In the genomic region with DNA sequence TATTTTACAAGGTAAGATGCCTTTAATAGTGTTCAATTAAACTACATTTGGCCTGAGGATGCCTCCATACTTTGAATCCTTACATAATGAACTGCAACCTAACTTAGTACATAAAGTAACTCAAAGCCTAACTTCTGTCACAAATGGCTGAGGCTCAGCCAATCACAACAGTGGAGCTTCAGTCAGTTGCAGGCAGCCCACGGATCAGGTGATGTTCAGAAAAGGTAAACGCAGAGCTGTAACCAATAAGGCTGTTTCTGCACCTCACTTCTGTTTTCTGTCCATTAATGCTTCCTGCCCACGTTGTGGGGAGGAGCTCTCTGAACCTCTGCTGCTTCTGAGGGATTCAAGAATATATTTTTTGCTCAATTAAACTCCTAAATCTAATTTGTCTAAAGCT, we compare ENCODE assay signal across 11 cellular contexts.
A peak's percentile ranks its signal among the peaks of the same experiment; 100 is the strongest.
DNase-seq lines count a peak whose midpoint lies in the region; ATAC-seq and TF ChIP-seq lines count a peak whose summit lies in the region.
"Had no signal": no experiment of that assay in that cellular context is flagged by ENCODE, and none has a peak within 500 bp of the region (broad histone marks: within the 10 kb centered on the region; RNA-seq: fewer than 3 reads in every experiment).

No MANE protein-coding gene starts in this region.

- ATAC-seq in GM18868 (IDR thresholded peaks at IDR 0.05; ENCODE audit: unreplicated experiment) (peak; percentile 95), GM21381 (IDR thresholded peaks at IDR 0.05; ENCODE audit: unreplicated experiment) (peak; percentile 95), HG03196 (IDR thresholded peaks at IDR 0.05; ENCODE audit: unreplicated experiment) (peak; percentile 69), SK-N-SH treated with all-trans-retinoic acid at 6 μM for 48 hours (no peak)
- peak; percentile 77 for ATAC-seq in activated naive CD8-positive, alpha-beta T cell treated with anti-CD3 and anti-CD28 coated beads, Interleukin-2, amount 10 ng/mL, durations not matched to agents 7 days and 5 days (ENCODE audit: low read depth)
- ATAC-seq: left colon had no signal

- H3K9me3 Mint-ChIP-seq in activated naive CD8-positive, alpha-beta T cell treated with anti-CD3 and anti-CD28 coated beads, Interleukin-2, amount 10 ng/mL, durations not matched to agents 7 days and 5 days: peaks cover 4% of the 10 kb centered on the region
- H3K9me3 Mint-ChIP-seq in type B pancreatic cell: no peaks in the 10 kb centered on the region

- peaks cover 12% of the 10 kb centered on the region for H3K27me3 Mint-ChIP-seq in activated naive CD8-positive, alpha-beta T cell treated with anti-CD3 and anti-CD28 coated beads, Interleukin-2, amount 10 ng/mL, durations not matched to agents 7 days and 5 days
- H3K27me3 Mint-ChIP-seq in type B pancreatic cell: peaks cover 3% of the 10 kb centered on the region

- TF ChIP-seq CTCF in type B pancreatic cell (conservative IDR thresholded peaks at IDR 0.05): no peak

- POLR2A ChIA-PET in activated naive CD8-positive, alpha-beta T cell treated with anti-CD3 and anti-CD28 coated beads, Interleukin-2, amount 10 ng/mL, durations not matched to agents 7 days and 5 days (lab: Charles Lee): no interaction called here

- peaks cover 15% of the 10 kb centered on the region for H3K4me1 Mint-ChIP-seq in activated naive CD8-positive, alpha-beta T cell treated with anti-CD3 and anti-CD28 coated beads, Interleukin-2, amount 10 ng/mL, durations not matched to agents 7 days and 5 days
- no peaks in the 10 kb centered on the region for H3K4me1 Mint-ChIP-seq in type B pancreatic cell (ENCODE audit: unreplicated experiment)

- H3K4me3 Mint-ChIP-seq in activated naive CD8-positive, alpha-beta T cell treated with anti-CD3 and anti-CD28 coated beads, Interleukin-2, amount 10 ng/mL, durations not matched to agents 7 days and 5 days: no peak overlapping the region
- no peak overlapping the region for H3K4me3 Mint-ChIP-seq in type B pancreatic cell

- intact Hi-C loops in head of caudate nucleus (cut with DNase I): no loop called here

- no peak for DNase-seq in activated naive CD8-positive, alpha-beta T cell treated with anti-CD3 and anti-CD28 coated beads, Interleukin-2, amount 10 ng/mL, durations not matched to agents 7 days and 5 days
- DNase-seq in kidney tubule cell (ENCODE audit: low spot score) (no peak), type B pancreatic cell (ENCODE audit: extremely low spot score, unreplicated experiment) (no peak), head of caudate nucleus (no peak)
- DNase-seq: left colon; NCI-H187 treated with DMSO at 0.1 percent for 48 hours; stimulated activated CD4-positive, alpha-beta T cell treated with anti-CD3 and anti-CD28 coated beads, Interleukin-2, amount 100 ng/mL, for 24 hours had no signal

- peak overlapping the region; percentile 69 for H3K27ac Mint-ChIP-seq in activated naive CD8-positive, alpha-beta T cell treated with anti-CD3 and anti-CD28 coated beads, Interleukin-2, amount 10 ng/mL, durations not matched to agents 7 days and 5 days
- H3K27ac Mint-ChIP-seq in type B pancreatic cell: no peak overlapping the region

- no peaks in the 10 kb centered on the region for H3K36me3 Mint-ChIP-seq in activated naive CD8-positive, alpha-beta T cell treated with anti-CD3 and anti-CD28 coated beads, Interleukin-2, amount 10 ng/mL, durations not matched to agents 7 days and 5 days
- H3K36me3 Mint-ChIP-seq in type B pancreatic cell: no peaks in the 10 kb centered on the region

TF ChIP-seq in SK-N-SH treated with all-trans-retinoic acid at 6 μM for 48 hours, 23 proteins besides CTCF, POLR2A, EP300 and RAD21:
- no peak for TF ChIP-seq BACH2 (CRISPR knock-in tag; IDR thresholded peaks at IDR 0.05; ENCODE audit: borderline replicate concordance)
- TF ChIP-seq GLIS3 (CRISPR knock-in tag; IDR thresholded peaks at IDR 0.05): no peak
- TF ChIP-seq, protein P1, sequence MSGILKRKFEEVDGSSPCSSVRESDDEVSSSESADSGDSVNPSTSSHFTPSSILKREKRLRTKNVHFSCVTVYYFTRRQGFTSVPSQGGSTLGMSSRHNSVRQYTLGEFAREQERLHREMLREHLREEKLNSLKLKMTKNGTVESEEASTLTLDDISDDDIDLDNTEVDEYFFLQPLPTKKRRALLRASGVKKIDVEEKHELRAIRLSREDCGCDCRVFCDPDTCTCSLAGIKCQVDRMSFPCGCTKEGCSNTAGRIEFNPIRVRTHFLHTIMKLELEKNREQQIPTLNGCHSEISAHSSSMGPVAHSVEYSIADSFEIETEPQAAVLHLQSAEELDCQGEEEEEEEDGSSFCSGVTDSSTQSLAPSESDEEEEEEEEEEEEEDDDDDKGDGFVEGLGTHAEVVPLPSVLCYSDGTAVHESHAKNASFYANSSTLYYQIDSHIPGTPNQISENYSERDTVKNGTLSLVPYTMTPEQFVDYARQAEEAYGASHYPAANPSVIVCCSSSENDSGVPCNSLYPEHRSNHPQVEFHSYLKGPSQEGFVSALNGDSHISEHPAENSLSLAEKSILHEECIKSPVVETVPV (CRISPR knock-in tag; IDR thresholded peaks at IDR 0.05): no peak
- no peak for TF ChIP-seq ESRRG (CRISPR knock-in tag; IDR thresholded peaks at IDR 0.05)
- no peak for TF ChIP-seq ZNF565 (CRISPR knock-in tag; conservative IDR thresholded peaks at IDR 0.05; ENCODE audit: low read depth)
- no peak for TF ChIP-seq PPARA (CRISPR knock-in tag; IDR thresholded peaks at IDR 0.05; ENCODE audit: borderline replicate concordance)
- no peak for TF ChIP-seq TOX (CRISPR knock-in tag; IDR thresholded peaks at IDR 0.05; ENCODE audit: borderline replicate concordance)
- TF ChIP-seq ISL1 (CRISPR knock-in tag; IDR thresholded peaks at IDR 0.05): no peak
- no peak for TF ChIP-seq ZFP3 (CRISPR knock-in tag; IDR thresholded peaks at IDR 0.05)
- TF ChIP-seq, protein P2, sequence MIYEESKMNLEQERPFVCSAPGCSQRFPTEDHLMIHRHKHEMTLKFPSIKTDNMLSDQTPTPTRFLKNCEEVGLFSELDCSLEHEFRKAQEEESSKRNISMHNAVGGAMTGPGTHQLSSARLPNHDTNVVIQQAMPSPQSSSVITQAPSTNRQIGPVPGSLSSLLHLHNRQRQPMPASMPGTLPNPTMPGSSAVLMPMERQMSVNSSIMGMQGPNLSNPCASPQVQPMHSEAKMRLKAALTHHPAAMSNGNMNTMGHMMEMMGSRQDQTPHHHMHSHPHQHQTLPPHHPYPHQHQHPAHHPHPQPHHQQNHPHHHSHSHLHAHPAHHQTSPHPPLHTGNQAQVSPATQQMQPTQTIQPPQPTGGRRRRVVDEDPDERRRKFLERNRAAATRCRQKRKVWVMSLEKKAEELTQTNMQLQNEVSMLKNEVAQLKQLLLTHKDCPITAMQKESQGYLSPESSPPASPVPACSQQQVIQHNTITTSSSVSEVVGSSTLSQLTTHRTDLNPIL (CRISPR knock-in tag; IDR thresholded peaks at IDR 0.05; ENCODE audit: low read depth): no peak
- TF ChIP-seq ARNTL (CRISPR knock-in tag; IDR thresholded peaks at IDR 0.05; ENCODE audit: borderline replicate concordance, low read depth): no peak
- no peak for TF ChIP-seq SNAI2 (CRISPR knock-in tag; IDR thresholded peaks at IDR 0.05)
- TF ChIP-seq RARB (CRISPR knock-in tag; IDR thresholded peaks at IDR 0.05): no peak
